In genomic region chr10:95792211-95792780, GRCh38 we compare ENCODE assay signal across 12 cellular contexts. TPM values are rescaled to one million over a fixed set of nuclear protein-coding genes. Genes with fewer than 3 reads are reported as not detected.
DNase-seq lines count a peak whose midpoint lies in the region; ATAC-seq and TF ChIP-seq lines count a peak whose summit lies in the region.
"Had no signal": no experiment of that assay in that cellular context is flagged by ENCODE, and none has a peak within 500 bp of the region (broad histone marks: within the 10 kb centered on the region; RNA-seq: fewer than 3 reads in every experiment).

No MANE protein-coding gene starts in this region.

- H3K4me1 ChIP-seq in Peyer's patch (peaks cover 0 to 17% (median 7%) of the 10 kb centered on the region in 4 donors), foreskin keratinocyte (no peaks in the 10 kb centered on the region)

- H3K27ac Mint-ChIP-seq in stimulated activated effector memory CD8-positive, alpha-beta T cell treated with anti-CD3 and anti-CD28 coated beads, Interleukin-12 subunit alpha, Interleukin-12 subunit beta, amount 100 ng/mL, for 72 hours: peak overlapping the region; percentile 87

- H3K36me3 Mint-ChIP-seq in stimulated activated effector memory CD8-positive, alpha-beta T cell treated with anti-CD3 and anti-CD28 coated beads, Interleukin-12 subunit alpha, Interleukin-12 subunit beta, amount 100 ng/mL, for 72 hours: peaks cover 23% of the 10 kb centered on the region

- no peak for TF ChIP-seq CTCF in HL-60 (IDR thresholded peaks at IDR 0.05; ENCODE audit: insufficient read depth, low read length)
- no peak for TF ChIP-seq CTCF in Peyer's patch (IDR thresholded peaks at IDR 0.05)
- TF ChIP-seq CTCF in fibroblast of the aortic adventitia (IDR thresholded peaks at IDR 0.05; ENCODE audit: insufficient read depth, low read length): no peak
- TF ChIP-seq CTCF in foreskin keratinocyte (conservative IDR thresholded peaks at IDR 0.05): no peak

- no peaks in the 10 kb centered on the region for H3K9me3 ChIP-seq in Peyer's patch

- no peak for TF ChIP-seq POLR2A in Peyer's patch (IDR thresholded peaks at IDR 0.05)

- ATAC-seq in stimulated activated effector memory CD8-positive, alpha-beta T cell treated with anti-CD3 and anti-CD28 coated beads, Interleukin-12 subunit alpha, Interleukin-12 subunit beta, amount 100 ng/mL, for 72 hours: no peak
- ATAC-seq in foreskin keratinocyte (no peak), GM19324 (IDR thresholded peaks at IDR 0.05; ENCODE audit: low FRiP score, unreplicated experiment) (no peak)

- no peaks in the 10 kb centered on the region for H3K36me3 ChIP-seq in Peyer's patch

- H3K4me1 Mint-ChIP-seq in stimulated activated effector memory CD8-positive, alpha-beta T cell treated with anti-CD3 and anti-CD28 coated beads, Interleukin-12 subunit alpha, Interleukin-12 subunit beta, amount 100 ng/mL, for 72 hours: peaks cover 78% of the 10 kb centered on the region

- H3K27me3 ChIP-seq in HL-60 (ENCODE audit: insufficient read depth, poor library complexity, severe bottlenecking) (no peaks in the 10 kb centered on the region), Peyer's patch (no peaks in the 10 kb centered on the region), foreskin keratinocyte (no peaks in the 10 kb centered on the region)

- no peaks in the 10 kb centered on the region for H3K9me3 Mint-ChIP-seq in stimulated activated effector memory CD8-positive, alpha-beta T cell treated with anti-CD3 and anti-CD28 coated beads, Interleukin-12 subunit alpha, Interleukin-12 subunit beta, amount 100 ng/mL, for 72 hours

- peak; percentile 58 to 74 for DNase-seq in HL-60 (ENCODE audit: low read depth in 1 of 2, low spot score in 1 of 2)
- no peak for DNase-seq in Peyer's patch
- DNase-seq in fibroblast of the aortic adventitia (ENCODE audit: low read depth): peak; percentile 22
- DNase-seq in stimulated activated effector memory CD8-positive, alpha-beta T cell treated with anti-CD3 and anti-CD28 coated beads, Interleukin-12 subunit alpha, Interleukin-12 subunit beta, amount 100 ng/mL, for 72 hours (ENCODE audit: low spot score in 2 of 2): no peak
- DNase-seq in foreskin keratinocyte: no peak
- no peak for DNase-seq in GDM1 (lab: John Stamatoyannopoulos, UW)
- DNase-seq: activated effector memory CD4-positive, alpha-beta T cell treated with Interleukin-2 at 50 U/mL for 16 hours; Calu3; cerebellar nuclear complex; left cardiac atrium had no signal

- H3K4me3 ChIP-seq in HL-60 (replicated peaks; ENCODE audit: insufficient read depth, low read length) (no peak overlapping the region), Peyer's patch (no peak overlapping the region), fibroblast of the aortic adventitia (ENCODE audit: low read depth, low read length) (no peak overlapping the region)

- peak overlapping the region; percentile 44 for H3K4me3 Mint-ChIP-seq in stimulated activated effector memory CD8-positive, alpha-beta T cell treated with anti-CD3 and anti-CD28 coated beads, Interleukin-12 subunit alpha, Interleukin-12 subunit beta, amount 100 ng/mL, for 72 hours

- H3K27ac ChIP-seq in HL-60 (replicated peaks) (peak overlapping the region; percentile 44), Peyer's patch (peak overlapping the region; percentile 50 to 75 (median 61)), foreskin keratinocyte (no peak overlapping the region)
- H3K27ac ChIP-seq: KMS-11 had no signal

RNA-seq across cellular contexts. Expression of gene ENTPD1, which starts 36.3 kb away (rescaled TPM):
- 10 to 100 TPM in 3 of 4 donors, 1 to 10 TPM in 1; 5.8 to 73.4 (median 16.8) TPM for total RNA-seq in Peyer's patch
- total RNA-seq in fibroblast of the aortic adventitia (ENCODE audit: low replicate concordance): 0.09 and 0.16 TPM in 2 replicates
- total RNA-seq in foreskin keratinocyte: not detected in 2 replicates
- polyA plus RNA-seq in foreskin keratinocyte: not detected in 2 replicates

Comparison
In these comparisons a context has a peak if more than half of its experiments do, and no peak if none do; other contexts are left out.
1. DNase-seq: peak in HL-60 (2 of 2) and fibroblast of the aortic adventitia (single experiment); none in Peyer's patch (0 of 3), stimulated activated effector memory CD8-positive, alpha-beta T cell treated with anti-CD3 and anti-CD28 coated beads, Interleukin-12 subunit alpha, Interleukin-12 subunit beta, amount 100 ng/mL, for 72 hours (0 of 2), foreskin keratinocyte (0 of 2) and GDM1 (single experiment).